9 cellular contexts compared by ENCODE assay signal in genomic region chr16:30444231-30445148, GRCh38. TPM values are rescaled to one million over a fixed set of nuclear protein-coding genes. Genes with fewer than 3 reads are reported as not detected.
DNase-seq lines count a peak whose midpoint lies in the region; ATAC-seq lines count a peak whose summit lies in the region.
"Had no signal": no experiment of that assay in that cellular context is flagged by ENCODE, and none has a peak within 500 bp of the region (broad histone marks: within the 10 kb centered on the region; RNA-seq: fewer than 3 reads in every experiment).

No MANE protein-coding gene starts in this region.

- H3K9me3 Mint-ChIP-seq in activated CD4-positive, alpha-beta T cell treated with anti-CD3 and anti-CD28 coated beads, Interleukin-2, amount 10 ng/mL, durations not matched to agents 7 days and 5 days, result no peaks in the 10 kb centered on the region
- H3K9me3 Mint-ChIP-seq in activated naive CD8-positive, alpha-beta T cell (ENCODE audit: low read depth), result no peaks in the 10 kb centered on the region

- CTCF ChIA-PET in activated CD4-positive, alpha-beta T cell treated with anti-CD3 and anti-CD28 coated beads, Interleukin-2, amount 10 ng/mL, durations not matched to agents 7 days and 5 days (lab: Charles Lee), result interaction anchor here (0.5 to 2.4 kb wide), 9 partner anchors 12 to 341 kb away, joined by 3 to 9 read pairs (median 4); partner anchors contain the start of gene DCTPP1

- H3K4me1 Mint-ChIP-seq in activated CD4-positive, alpha-beta T cell treated with anti-CD3 and anti-CD28 coated beads, Interleukin-2, amount 10 ng/mL, durations not matched to agents 7 days and 5 days, result peaks cover 53% of the 10 kb centered on the region
- H3K4me1 Mint-ChIP-seq in activated naive CD8-positive, alpha-beta T cell (ENCODE audit: low read depth), result peaks cover 33% of the 10 kb centered on the region

- H3K36me3 ChIP-seq in thymus (ENCODE audit: control insufficient read depth, insufficient read depth), result no peaks in the 10 kb centered on the region

- H3K4me3 ChIP-seq in thymus (ENCODE audit: low read length), result peak overlapping the region; percentile 100

- H3K4me1 ChIP-seq in thymus (ENCODE audit: control insufficient read depth, insufficient read depth, low read length), result peaks cover 16% of the 10 kb centered on the region

- 94% methylated on average over 29 of the region's 29 CpGs for WGBS in thymus

- H3K4me3 Mint-ChIP-seq in activated CD4-positive, alpha-beta T cell treated with anti-CD3 and anti-CD28 coated beads, Interleukin-2, amount 10 ng/mL, durations not matched to agents 7 days and 5 days, result peak overlapping the region; percentile 88
- peak overlapping the region; percentile 93 for H3K4me3 Mint-ChIP-seq in activated naive CD8-positive, alpha-beta T cell

- H3K27me3 ChIP-seq in layer of hippocampus (ENCODE audit: control insufficient read depth, insufficient read depth, low read length) (no peaks in the 10 kb centered on the region), thymus (ENCODE audit: control insufficient read depth, insufficient read depth) (no peaks in the 10 kb centered on the region)

- H3K27ac Mint-ChIP-seq in activated CD4-positive, alpha-beta T cell treated with anti-CD3 and anti-CD28 coated beads, Interleukin-2, amount 10 ng/mL, durations not matched to agents 7 days and 5 days, result peak overlapping the region; percentile 75
- H3K27ac Mint-ChIP-seq in activated naive CD8-positive, alpha-beta T cell, result peak overlapping the region; percentile 72

- H3K9me3 ChIP-seq in thymus (ENCODE audit: control insufficient read depth), result no peaks in the 10 kb centered on the region

- POLR2A ChIA-PET in activated CD4-positive, alpha-beta T cell treated with anti-CD3 and anti-CD28 coated beads, Interleukin-2, amount 10 ng/mL, durations not matched to agents 7 days and 5 days (lab: Charles Lee), result interaction anchor here (1.0 kb wide), 1 partner anchor 27 kb away, joined by 3 read pairs; no protein-coding TSS in a partner anchor

- H3K36me3 Mint-ChIP-seq in activated CD4-positive, alpha-beta T cell treated with anti-CD3 and anti-CD28 coated beads, Interleukin-2, amount 10 ng/mL, durations not matched to agents 7 days and 5 days (ENCODE audit: low read depth), result peaks cover 32% of the 10 kb centered on the region
- peaks cover 13% of the 10 kb centered on the region for H3K36me3 Mint-ChIP-seq in activated naive CD8-positive, alpha-beta T cell

- no peak for ATAC-seq in GM21786 (IDR thresholded peaks at IDR 0.05; ENCODE audit: unreplicated experiment)

- H3K27ac ChIP-seq in layer of hippocampus (ENCODE audit: low read depth, low read length) (peak overlapping the region; percentile 97), thymus (ENCODE audit: low read depth) (no peak overlapping the region)

- no peak for DNase-seq in activated CD4-positive, alpha-beta T cell treated with anti-CD3 and anti-CD28 coated beads, Interleukin-2, amount 10 ng/mL, durations not matched to agents 7 days and 5 days
- DNase-seq in activated CD4-positive, alpha-beta T cell treated with anti-CD3 and anti-CD28 coated beads, Interleukin-2, amount 50 U/mL, for 48 hours, result no peak
- no peak for DNase-seq in cortex of kidney (lab: John Stamatoyannopoulos, UW)
- no peak for DNase-seq in stimulated activated CD4-positive, alpha-beta T cell treated with anti-CD3 and anti-CD28 coated beads, Interleukin-4, amount 100 ng/mL, for 4 hours

- H3K27me3 Mint-ChIP-seq in activated CD4-positive, alpha-beta T cell treated with anti-CD3 and anti-CD28 coated beads, Interleukin-2, amount 10 ng/mL, durations not matched to agents 7 days and 5 days, result no peaks in the 10 kb centered on the region
- no peaks in the 10 kb centered on the region for H3K27me3 Mint-ChIP-seq in activated naive CD8-positive, alpha-beta T cell

RNA-seq across cellular contexts. Expression of gene SEPHS2, which starts 1.2 kb away (rescaled TPM):
- total RNA-seq in activated CD4-positive, alpha-beta T cell treated with anti-CD3 and anti-CD28 coated beads, Interleukin-2, amount 10 ng/mL, durations not matched to agents 7 days and 5 days, result 10 to 100 TPM; 52.2 to 58.9 TPM
- 63.9 TPM for polyA plus RNA-seq in thymus

RNA-seq across cellular contexts. Expression of gene DCTPP1, which starts 14.7 kb away (rescaled TPM):
- total RNA-seq in activated CD4-positive, alpha-beta T cell treated with anti-CD3 and anti-CD28 coated beads, Interleukin-2, amount 10 ng/mL, durations not matched to agents 7 days and 5 days, result 10 to 100 TPM; 48.4 to 51.4 TPM
- polyA plus RNA-seq in thymus, result 20.6 TPM

RNA-seq across cellular contexts. Expression of gene ITGAL, which starts 28.1 kb away (rescaled TPM):
- 100 to 1,000 TPM; 521 to 598 TPM for total RNA-seq in activated CD4-positive, alpha-beta T cell treated with anti-CD3 and anti-CD28 coated beads, Interleukin-2, amount 10 ng/mL, durations not matched to agents 7 days and 5 days
- 51.3 TPM for polyA plus RNA-seq in thymus
- total RNA-seq: pulmonary artery endothelial cell had no signal

RNA-seq across cellular contexts. Expression of gene ZNF771, which starts 37.1 kb away (rescaled TPM):
- total RNA-seq in activated CD4-positive, alpha-beta T cell treated with anti-CD3 and anti-CD28 coated beads, Interleukin-2, amount 10 ng/mL, durations not matched to agents 7 days and 5 days, result 1 to 10 TPM; 3.4 to 3.7 TPM
- 3.7 TPM for polyA plus RNA-seq in thymus

RNA-seq across cellular contexts. Expression of gene ZNF48, which starts 49.3 kb away (rescaled TPM):
- total RNA-seq in activated CD4-positive, alpha-beta T cell treated with anti-CD3 and anti-CD28 coated beads, Interleukin-2, amount 10 ng/mL, durations not matched to agents 7 days and 5 days, result 10 to 100 TPM; 13.7 to 13.9 TPM
- polyA plus RNA-seq in thymus, result 5.9 TPM
